10 cellular contexts compared by ENCODE assay signal in the genomic region with DNA sequence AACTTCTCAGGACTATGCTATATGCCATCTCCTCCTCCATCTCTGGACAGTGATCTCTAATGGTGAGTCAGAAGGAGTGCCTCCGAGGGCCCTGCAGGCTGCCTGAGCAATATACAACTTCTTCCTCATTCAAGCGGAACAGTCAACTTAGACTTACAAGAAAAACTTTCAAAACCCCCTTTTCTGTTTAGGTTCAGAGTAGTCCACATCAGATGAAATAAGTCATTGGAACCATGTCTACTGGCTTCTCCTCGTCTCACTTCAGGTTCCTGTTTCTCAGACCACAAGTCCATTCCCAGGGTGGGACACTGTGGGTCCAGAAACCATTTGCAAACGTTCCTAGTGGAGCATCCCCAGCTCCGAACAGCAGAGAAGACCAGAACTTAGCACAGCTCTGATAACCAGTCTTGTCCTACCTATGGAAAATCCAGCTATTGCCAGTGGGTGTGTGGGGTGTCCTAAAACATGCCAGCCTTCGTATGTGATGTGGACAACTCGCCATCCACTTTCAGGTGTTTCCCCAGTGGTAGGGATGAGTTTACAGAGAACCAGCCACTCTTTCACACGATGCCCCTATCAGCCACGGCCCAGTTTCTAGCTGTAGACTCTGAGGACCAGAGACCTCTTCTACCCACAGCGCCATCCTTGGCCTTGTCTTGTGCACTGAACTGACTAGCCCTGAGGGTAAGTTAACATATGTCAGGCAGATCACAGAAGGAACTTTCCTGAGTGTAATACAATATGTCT. TPM values are rescaled to one million over a fixed set of nuclear protein-coding genes. Genes with fewer than 3 reads are reported as not detected.
DNase-seq lines count a peak whose midpoint lies in the region; ATAC-seq, FAIRE-seq and TF ChIP-seq lines count a peak whose summit lies in the region.
"Had no signal": no experiment of that assay in that cellular context is flagged by ENCODE, and none has a peak within 500 bp of the region (broad histone marks: within the 10 kb centered on the region; RNA-seq: fewer than 3 reads in every experiment).

No MANE protein-coding gene starts in this region.

- in situ Hi-C loops in HepG2 (cut with HindIII; ENCODE audit: extremely low pct_ligation_motif_present, low pct_unique_long_range_greater_than_20kb), result no loop called here

- no peaks in the 10 kb centered on the region for H3K79me2 ChIP-seq in HepG2 (ENCODE audit: insufficient read depth, low read length)

- no peaks in the 10 kb centered on the region for H3K36me3 ChIP-seq in HepG2 (replicated peaks in 1 of 2; ENCODE audit: control insufficient read depth in 1 of 2, insufficient read depth in 2 of 2, low read length in 2 of 2)

- H3K9ac ChIP-seq in HepG2 (ENCODE audit: insufficient read depth, low read depth, low read length), result no peak overlapping the region

- CTCF ChIA-PET in HepG2 (lab: Yijun Ruan, JAX; ENCODE audit: low intra/inter-chr PET ratio, low total read pairs), result no interaction called here

- peaks cover 6% of the 10 kb centered on the region; the same call in 1 of the 2 replicates for H3K4me1 ChIP-seq in HepG2 (ENCODE audit: insufficient read depth, low read length)

- TF ChIP-seq EP300 in HepG2 (IDR thresholded peaks at IDR 0.05; ENCODE audit: low read depth in 2 of 2, low read length in 2 of 2), result no peak
- TF ChIP-seq EP300 in HepG2 (CRISPR knock-in tag; IDR thresholded peaks at IDR 0.05; ENCODE audit: borderline replicate concordance), result no peak

- no peak overlapping the region for H2AFZ ChIP-seq in HepG2 (ENCODE audit: low read length)

- no peak for TF ChIP-seq RAD21 in HepG2 (CRISPR knock-in tag; IDR thresholded peaks at IDR 0.05)

- DNase-seq in HK-2 (ENCODE audit: unreplicated experiment) (peak; percentile 13), HepG2 (ENCODE audit: low spot score) (no peak), erythroblast (lab: John Stamatoyannopoulos, UW) (no peak), H4 (ENCODE audit: low spot score) (no peak), NCI-H1930 (lab: John Stamatoyannopoulos, UW) (no peak), NCI-H2196 (lab: John Stamatoyannopoulos, UW; ENCODE audit: unreplicated experiment) (no peak)
- DNase-seq: retina had no signal

- TF ChIP-seq CTCF in HepG2 (CRISPR knock-in tag; IDR thresholded peaks at IDR 0.05), result no peak

- FAIRE-seq in HepG2 (lab: Jason Lieb, UNC), result no peak
- FAIRE-seq: H1 had no signal

- WGBS in HepG2 (ENCODE audit: low lambda C conversion rate), result 100% methylated on average over 1 of the region's 10 CpGs

- TSS peak; percentile 42 for BruUV-seq in HepG2 (replicated peaks; lab: Mats Ljungman, UMichigan)

- POLR2A ChIA-PET in HepG2 (lab: Yijun Ruan, JAX), result no interaction called here

- H3K4me3 ChIP-seq in HepG2 (replicated peaks in 1 of 3; ENCODE audit: insufficient read depth in 1 of 3, low read depth in 2 of 3, low read length in 3 of 3), result no peak overlapping the region

- ATAC-seq in GM18861 (IDR thresholded peaks at IDR 0.05; ENCODE audit: unreplicated experiment) (peak; percentile 74), GM21786 (IDR thresholded peaks at IDR 0.05; ENCODE audit: unreplicated experiment) (peak; percentile 68), HepG2 (no peak)

- no peaks in the 10 kb centered on the region for H3K27me3 ChIP-seq in HepG2 (ENCODE audit: control insufficient read depth in 1 of 2, insufficient read depth in 2 of 2, low read length in 2 of 2)

- intact Hi-C loops in HepG2 (cut with micrococcal nuclease; ENCODE audit: unreplicated experiment), result no loop called here

- no peak for TF ChIP-seq POLR2A in HepG2 (IDR thresholded peaks at IDR 0.05; ENCODE audit: insufficient read depth in 1 of 2, low read depth in 2 of 2, low read length in 2 of 2)
- no peak for TF ChIP-seq POLR2A in erythroblast (IDR thresholded peaks at IDR 0.05; ENCODE audit: low read length)

- H4K20me1 ChIP-seq in HepG2 (ENCODE audit: insufficient read depth, low read length), result no peaks in the 10 kb centered on the region

- H3K4me2 ChIP-seq in HepG2 (ENCODE audit: low read depth, low read length), result no peak overlapping the region

- H3K27ac ChIP-seq in HepG2 (ENCODE audit: extremely low read length, insufficient read depth, low read length), result no peak overlapping the region

- H3K9me3 ChIP-seq in HepG2 (ENCODE audit: low read length), result no peaks in the 10 kb centered on the region

TF ChIP-seq in HepG2, 621 proteins besides CTCF, POLR2A, EP300 and RAD21 (continues in another document):
- TF ChIP-seq FOSL1 (CRISPR knock-in tag; IDR thresholded peaks at IDR 0.05; ENCODE audit: borderline replicate concordance) (no peak), ZNF3 (CRISPR knock-in tag; IDR thresholded peaks at IDR 0.05) (no peak), JUN (CRISPR knock-in tag; IDR thresholded peaks at IDR 0.05) (no peak), MTF2 (CRISPR knock-in tag; IDR thresholded peaks at IDR 0.05; ENCODE audit: borderline replicate concordance) (no peak), HIVEP1 (CRISPR knock-in tag; IDR thresholded peaks at IDR 0.05) (no peak), PRMT3 (CRISPR knock-in tag; IDR thresholded peaks at IDR 0.05; ENCODE audit: borderline replicate concordance, low read depth) (no peak), PCBP2 (optimal IDR thresholded peaks at IDR 0.05; ENCODE audit: low read depth, low read length, poor library complexity, severe bottlenecking) (no peak), HOXA5 (CRISPR knock-in tag; IDR thresholded peaks at IDR 0.05) (no peak), ZNF782 (CRISPR knock-in tag; IDR thresholded peaks at IDR 0.05; ENCODE audit: borderline replicate concordance) (no peak), ZBTB7A (CRISPR knock-in tag; IDR thresholded peaks at IDR 0.05) (no peak)
- TF ChIP-seq, protein P1, sequence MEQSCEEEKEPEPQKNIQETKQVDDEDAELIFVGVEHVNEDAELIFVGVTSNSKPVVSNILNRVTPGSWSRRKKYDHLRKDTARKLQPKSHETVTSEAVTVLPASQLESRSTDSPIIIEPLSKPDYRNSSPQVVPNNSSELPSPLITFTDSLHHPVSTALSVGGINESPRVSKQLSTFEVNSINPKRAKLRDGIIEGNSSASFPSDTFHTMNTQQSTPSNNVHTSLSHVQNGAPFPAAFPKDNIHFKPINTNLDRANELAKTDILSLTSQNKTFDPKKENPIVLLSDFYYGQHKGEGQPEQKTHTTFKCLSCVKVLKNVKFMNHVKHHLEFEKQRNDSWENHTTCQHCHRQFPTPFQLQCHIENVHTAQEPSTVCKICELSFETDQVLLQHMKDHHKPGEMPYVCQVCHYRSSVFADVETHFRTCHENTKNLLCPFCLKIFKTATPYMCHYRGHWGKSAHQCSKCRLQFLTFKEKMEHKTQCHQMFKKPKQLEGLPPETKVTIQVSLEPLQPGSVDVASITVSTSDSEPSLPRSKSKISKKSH (CRISPR knock-in tag; IDR thresholded peaks at IDR 0.05; ENCODE audit: borderline replicate concordance), result no peak

RNA-seq across cellular contexts. Expression of a gene that starts 32.7 kb away (rescaled TPM):
- 6.0 and 12.2 TPM in 2 replicates for total RNA-seq in HepG2 (2016; rRNA removed; fragmentation: Illumina TruSeq; extraction: Trizol)
- total RNA-seq in HepG2 (2016; cell fraction: cytosol; rRNA removed; fragmentation: Illumina TruSeq; extraction: Trizol; ENCODE audit: low read depth), result 0.51 and 0.79 TPM in 2 replicates
- 6.2 and 11.8 TPM in 2 replicates for total RNA-seq in HepG2 (2016; cell fraction: insoluble cytoplasmic fraction; rRNA removed; fragmentation: Illumina TruSeq; extraction: Trizol)
- 3.2 and 3.5 TPM in 2 replicates for total RNA-seq in HepG2 (2016; cell fraction: membrane; rRNA removed; fragmentation: Illumina TruSeq; extraction: Trizol)
- total RNA-seq in HepG2 (2016; cell fraction: nucleus; rRNA removed; fragmentation: Illumina TruSeq; extraction: Trizol), result 7.9 and 9.5 TPM in 2 replicates
- 2.9 and 3.3 TPM in 2 replicates for polyA plus RNA-seq in HepG2 (2011; rRNA removed)
- 1.7 and 2.7 TPM in 2 replicates for polyA plus RNA-seq in HepG2 (2011; cell fraction: cytosol; rRNA removed)
- 3.1 and 3.2 TPM in 2 replicates for polyA plus RNA-seq in HepG2 (2011; cell fraction: nucleus; rRNA removed)
- 6.7 and 8.1 TPM in 2 replicates for polyA plus RNA-seq in HepG2 (2012)
- polyA plus RNA-seq in HepG2 (2016; cell fraction: cytosol; fragmentation: Illumina TruSeq; extraction: Trizol; ENCODE audit: low read depth), result 0.48 and 0.50 TPM in 2 replicates
- 10.8 and 11.1 TPM in 2 replicates for polyA plus RNA-seq in HepG2 (2016; cell fraction: insoluble cytoplasmic fraction; fragmentation: Illumina TruSeq; extraction: Trizol; ENCODE audit: low read depth)
- polyA plus RNA-seq in HepG2 (2016; cell fraction: membrane; fragmentation: Illumina TruSeq; extraction: Trizol; ENCODE audit: low read depth), result 1.5 and 2.1 TPM in 2 replicates
- polyA plus RNA-seq in HepG2 (2016; cell fraction: nucleus; fragmentation: Illumina TruSeq; extraction: Trizol; ENCODE audit: insufficient read depth, low read depth), result 10.9 and 13.0 TPM in 2 replicates
- 3.8 and 8.4 TPM in 2 replicates for polyA minus RNA-seq in HepG2 (2011; rRNA and poly(A)+ RNA removed; ENCODE audit: low replicate concordance)
- 5.5 and 6.5 TPM in 2 replicates for polyA minus RNA-seq in HepG2 (2011; cell fraction: cytosol; rRNA and poly(A)+ RNA removed)
- polyA minus RNA-seq in HepG2 (2011; cell fraction: nucleus; rRNA and poly(A)+ RNA removed), result 7.2 and 9.7 TPM in 2 replicates
- 5.5 and 9.1 TPM in 2 replicates for total RNA-seq in H4 (2014; rRNA removed; shearing (Covaris generic))

RNA-seq across cellular contexts. Expression of a gene that starts 54.1 kb away (rescaled TPM):
- 21.7 and 34.1 TPM in 2 replicates for total RNA-seq in HepG2 (2016; rRNA removed; fragmentation: Illumina TruSeq; extraction: Trizol)
- 4.2 and 4.3 TPM in 2 replicates for total RNA-seq in HepG2 (2016; cell fraction: cytosol; rRNA removed; fragmentation: Illumina TruSeq; extraction: Trizol; ENCODE audit: low read depth)
- total RNA-seq in HepG2 (2016; cell fraction: insoluble cytoplasmic fraction; rRNA removed; fragmentation: Illumina TruSeq; extraction: Trizol), result 22.6 and 30.6 TPM in 2 replicates
- total RNA-seq in HepG2 (2016; cell fraction: membrane; rRNA removed; fragmentation: Illumina TruSeq; extraction: Trizol), result 11.6 and 11.9 TPM in 2 replicates
- total RNA-seq in HepG2 (2016; cell fraction: nucleus; rRNA removed; fragmentation: Illumina TruSeq; extraction: Trizol), result 13.4 and 14.5 TPM in 2 replicates
- polyA plus RNA-seq in HepG2 (2011; rRNA removed), result 35.9 and 38.3 TPM in 2 replicates
- polyA plus RNA-seq in HepG2 (2011; cell fraction: cytosol; rRNA removed), result 35.8 and 37.3 TPM in 2 replicates
- polyA plus RNA-seq in HepG2 (2011; cell fraction: nucleus; rRNA removed), result 20.9 and 22.6 TPM in 2 replicates
- polyA plus RNA-seq in HepG2 (2012), result 17.4 and 20.8 TPM in 2 replicates
- polyA plus RNA-seq in HepG2 (2016; cell fraction: cytosol; fragmentation: Illumina TruSeq; extraction: Trizol; ENCODE audit: low read depth), result 4.8 and 6.3 TPM in 2 replicates
- polyA plus RNA-seq in HepG2 (2016; cell fraction: insoluble cytoplasmic fraction; fragmentation: Illumina TruSeq; extraction: Trizol; ENCODE audit: low read depth), result 33.9 and 37.2 TPM in 2 replicates
- polyA plus RNA-seq in HepG2 (2016; cell fraction: membrane; fragmentation: Illumina TruSeq; extraction: Trizol; ENCODE audit: low read depth), result 11.2 and 12.4 TPM in 2 replicates
- polyA plus RNA-seq in HepG2 (2016; cell fraction: nucleus; fragmentation: Illumina TruSeq; extraction: Trizol; ENCODE audit: insufficient read depth, low read depth), result 25.4 and 30.7 TPM in 2 replicates
- polyA minus RNA-seq in HepG2 (2011; rRNA and poly(A)+ RNA removed; ENCODE audit: low replicate concordance), result 52.2 and 78.0 TPM in 2 replicates
- polyA minus RNA-seq in HepG2 (2011; cell fraction: cytosol; rRNA and poly(A)+ RNA removed), result 24.4 and 30.2 TPM in 2 replicates
- 10.7 and 23.0 TPM in 2 replicates for polyA minus RNA-seq in HepG2 (2011; cell fraction: nucleus; rRNA and poly(A)+ RNA removed)
- total RNA-seq in H4 (2014; rRNA removed; shearing (Covaris generic)), result 21.3 and 28.0 TPM in 2 replicates
